In genomic region chr5:141192110-141192725, GRCh38 we compare ENCODE assay signal across 8 cellular contexts. TPM values are rescaled to one million over a fixed set of nuclear protein-coding genes. Genes with fewer than 3 reads are reported as not detected.
DNase-seq lines count a peak whose midpoint lies in the region; ATAC-seq and TF ChIP-seq lines count a peak whose summit lies in the region.

PCDHB10 (plus strand) TSS chr5:141192353; CDS start chr5:141192553, 200 bp downstream.

- H3K27ac ChIP-seq in adrenal gland (no peak within 1 kb of the TSS), lower lobe of right lung (no peak within 1 kb of the TSS), ascending aorta (no peak within 1 kb of the TSS)

- H3K27me3 ChIP-seq in adrenal gland = no peaks in the 10 kb centered on the region
- no peaks in the 10 kb centered on the region for H3K27me3 ChIP-seq in lower lobe of right lung (ENCODE audit: low read depth)
- no peaks in the 10 kb centered on the region for H3K27me3 ChIP-seq in ascending aorta

- no peak for TF ChIP-seq POLR2A in adrenal gland (IDR thresholded peaks at IDR 0.05)

- H3K36me3 ChIP-seq in adrenal gland (replicated peaks in 1 of 2) = no peaks in the 10 kb centered on the region
- H3K36me3 ChIP-seq in lower lobe of right lung = no peaks in the 10 kb centered on the region
- H3K36me3 ChIP-seq in ascending aorta = no peaks in the 10 kb centered on the region

- 5 to 14% (median 10%) methylated on average over 10 of the region's 10 CpGs for WGBS in adrenal gland, 4 donors

- H3K9me3 ChIP-seq in adrenal gland (replicated peaks in 1 of 3) = peaks cover 0 to 14% (median 2%) of the 10 kb centered on the region in 3 donors
- peaks cover 53% of the 10 kb centered on the region for H3K9me3 ChIP-seq in lower lobe of right lung
- H3K9me3 ChIP-seq in ascending aorta = peaks cover 68 to 92% of the 10 kb centered on the region in 2 donors

- H3K4me1 ChIP-seq in adrenal gland (replicated peaks in 1 of 2) (no peaks in the 10 kb centered on the region), lower lobe of right lung (no peaks in the 10 kb centered on the region), ascending aorta (no peaks in the 10 kb centered on the region)

- ATAC-seq in lower lobe of right lung = no peak
- ATAC-seq in GM21529 (IDR thresholded peaks at IDR 0.05; ENCODE audit: unreplicated experiment) = no peak
- ATAC-seq in HG03175 (IDR thresholded peaks at IDR 0.05; ENCODE audit: unreplicated experiment) = no peak

- H3K4me3 ChIP-seq in LNCaP clone FGC (ENCODE audit: low read depth, low read length) = no peak within 1 kb of the TSS
- H3K4me3 ChIP-seq in adrenal gland = no peak within 1 kb of the TSS
- no peak within 1 kb of the TSS for H3K4me3 ChIP-seq in lower lobe of right lung
- no peak within 1 kb of the TSS for H3K4me3 ChIP-seq in ascending aorta

- TF ChIP-seq CTCF in LNCaP clone FGC (IDR thresholded peaks at IDR 0.05; ENCODE audit: control insufficient read depth, extremely low read depth, insufficient read depth) (peak; percentile 75), adrenal gland (IDR thresholded peaks at IDR 0.05) (peak in 5 of 6 experiments; percentile 8 to 29 (median 13)), lower lobe of right lung (IDR thresholded peaks at IDR 0.05) (peak; percentile 41), ascending aorta (IDR thresholded peaks at IDR 0.05) (peak in 1 of 3 experiments; percentile 29)

- intact Hi-C loops in adrenal gland (cut with DNase I) = no loop called here
- intact Hi-C loops in lower lobe of right lung (cut with DNase I) = no loop called here
- intact Hi-C loops in ascending aorta (cut with DNase I) = no loop called here

- peak; percentile 7 for DNase-seq in NOMO-1 treated with DMSO at 0.1 percent for 48 hours (lab: John Stamatoyannopoulos, UW; ENCODE audit: unreplicated experiment)
- DNase-seq in NOMO-1 (lab: John Stamatoyannopoulos, UW; ENCODE audit: unreplicated experiment in 2 of 2) = no peak
- DNase-seq in LNCaP clone FGC (ENCODE audit: low read depth) = no peak
- peak in 1 of 7 donors; percentile 4 for DNase-seq in adrenal gland
- no peak for DNase-seq in lower lobe of right lung
- DNase-seq in ascending aorta (ENCODE audit: low spot score in 2 of 2) = no peak

RNA-seq across cellular contexts. Expression of gene PCDHB10, which starts in this region (rescaled TPM):
- 1 to 10 TPM in 3 of 8 donors, under 1 TPM in 5; 0.18 to 2.3 (median 0.76) TPM for total RNA-seq in adrenal gland
- 1 to 10 TPM in 1 of 3 donors, under 1 TPM in 2; 0.81 to 3.0 (median 0.88) TPM for polyA plus RNA-seq in adrenal gland
- 2.0 TPM for total RNA-seq in lower lobe of right lung
- 0.21 TPM for total RNA-seq in ascending aorta
